Comparison of ENCODE assay signal across 9 cellular contexts in genomic region chr10:31146496-31147219, GRCh38.
DNase-seq lines count a peak whose midpoint lies in the region; ATAC-seq, FAIRE-seq and TF ChIP-seq lines count a peak whose summit lies in the region.
"Had no signal": no experiment of that assay in that cellular context is flagged by ENCODE, and none has a peak within 500 bp of the region (broad histone marks: within the 10 kb centered on the region; RNA-seq: fewer than 3 reads in every experiment).

No MANE protein-coding gene starts in this region.

- peak overlapping the region; percentile 57 for H3K4me2 ChIP-seq in astrocyte (ENCODE audit: low read length)

- peak overlapping the region; percentile 70 for H3K4me3 Mint-ChIP-seq in astrocyte (ENCODE audit: unreplicated experiment)

- peak overlapping the region; percentile 69 for H3K27ac ChIP-seq in astrocyte (ENCODE audit: low read depth, low read length)
- no peak overlapping the region for H3K27ac ChIP-seq in kidney (ENCODE audit: low read depth in 2 of 2, low read length in 2 of 2)
- H3K27ac ChIP-seq in uterus, result peak overlapping the region; percentile 42 to 46
- H3K27ac ChIP-seq: thyroid gland had no signal

- H3K27me3 Mint-ChIP-seq in astrocyte (ENCODE audit: low read depth, unreplicated experiment), result no peaks in the 10 kb centered on the region

- no peak overlapping the region for H3K4me3 ChIP-seq in astrocyte (ENCODE audit: insufficient read depth, low read depth, low read length)
- no peak overlapping the region for H3K4me3 ChIP-seq in kidney (ENCODE audit: low read length in 2 of 2)
- H3K4me3 ChIP-seq in uterus, result no peak overlapping the region
- H3K4me3 ChIP-seq: thyroid gland had no signal

- peaks cover 32% of the 10 kb centered on the region for H3K4me1 Mint-ChIP-seq in astrocyte (ENCODE audit: low read depth, unreplicated experiment)

- H3K9me3 ChIP-seq in astrocyte (ENCODE audit: insufficient read depth, low read depth, low read length), result no peaks in the 10 kb centered on the region
- no peaks in the 10 kb centered on the region for H3K9me3 ChIP-seq in kidney (ENCODE audit: control insufficient read depth in 1 of 2, low read length in 2 of 2)
- H3K9me3 ChIP-seq in uterus, result no peaks in the 10 kb centered on the region
- H3K9me3 ChIP-seq: thyroid gland had no signal

- H3K9ac ChIP-seq in astrocyte (ENCODE audit: low read length) (peak overlapping the region; percentile 15), kidney (ENCODE audit: low read length in 2 of 2) (no peak overlapping the region)

- H4K20me1 ChIP-seq in astrocyte (ENCODE audit: insufficient read depth, low read length), result no peaks in the 10 kb centered on the region

- peaks cover 35% of the 10 kb centered on the region for H3K4me1 ChIP-seq in astrocyte (ENCODE audit: insufficient read depth, low read length)
- H3K4me1 ChIP-seq in kidney (ENCODE audit: control insufficient read depth in 1 of 2, insufficient read depth in 1 of 2, low read depth in 1 of 2, low read length in 2 of 2), result peaks cover 0 to 8% of the 10 kb centered on the region in 2 donors
- no peaks in the 10 kb centered on the region for H3K4me1 ChIP-seq in uterus

- no peaks in the 10 kb centered on the region for H3K9me3 Mint-ChIP-seq in activated naive CD4-positive, alpha-beta T cell treated with anti-CD3 and anti-CD28 coated beads, Interleukin-2, amount 50 U/mL, for 72 hours
- H3K9me3 Mint-ChIP-seq in astrocyte (ENCODE audit: unreplicated experiment), result peaks cover 4% of the 10 kb centered on the region

- FAIRE-seq in astrocyte (lab: Jason Lieb, UNC) (no peak), kidney (lab: Jason Lieb, UNC) (no peak)

- TF ChIP-seq CTCF in astrocyte (IDR thresholded peaks at IDR 0.05; ENCODE audit: insufficient read depth, low read depth, low read length) (no peak), kidney (IDR thresholded peaks at IDR 0.05; ENCODE audit: borderline replicate concordance, extremely low read depth, insufficient read depth) (no peak), uterus (IDR thresholded peaks at IDR 0.05) (no peak)

- H3K36me3 ChIP-seq in astrocyte (ENCODE audit: insufficient read depth, low read length) (no peaks in the 10 kb centered on the region), kidney (ENCODE audit: control insufficient read depth in 1 of 2, insufficient read depth in 2 of 2, low read length in 2 of 2) (no peaks in the 10 kb centered on the region), uterus (no peaks in the 10 kb centered on the region)
- H3K36me3 ChIP-seq: thyroid gland had no signal

- DNase-seq in activated naive CD4-positive, alpha-beta T cell treated with anti-CD3 and anti-CD28 coated beads, Interleukin-2, amount 50 U/mL, for 72 hours (ENCODE audit: low spot score in 2 of 2), result no peak
- DNase-seq in activated naive CD4-positive, alpha-beta T cell (lab: John Stamatoyannopoulos, UW), result no peak
- DNase-seq in astrocyte (ENCODE audit: low read depth), result peak; percentile 86
- peak; percentile 71 for DNase-seq in kidney
- peak; percentile 41 to 62 for DNase-seq in uterus
- no peak for DNase-seq in dedifferentiated amniotic fluid mesenchymal stem cell (ENCODE audit: extremely low spot score)
- no peak for DNase-seq in NCI-H748 (lab: John Stamatoyannopoulos, UW; ENCODE audit: unreplicated experiment)
- DNase-seq in NCI-H1105 (lab: John Stamatoyannopoulos, UW), result no peak
- DNase-seq: thyroid gland had no signal

- TF ChIP-seq POLR2A in uterus (IDR thresholded peaks at IDR 0.05), result no peak

- peak overlapping the region; percentile 62 to 84 for H3K27ac Mint-ChIP-seq in activated naive CD4-positive, alpha-beta T cell treated with anti-CD3 and anti-CD28 coated beads, Interleukin-2, amount 50 U/mL, for 72 hours
- peak overlapping the region; percentile 89 for H3K27ac Mint-ChIP-seq in astrocyte (ENCODE audit: unreplicated experiment)

- ATAC-seq in activated naive CD4-positive, alpha-beta T cell treated with anti-CD3 and anti-CD28 coated beads, Interleukin-2, amount 50 U/mL, for 72 hours, result peak; percentile 75 to 76

- H3K36me3 Mint-ChIP-seq in activated naive CD4-positive, alpha-beta T cell treated with anti-CD3 and anti-CD28 coated beads, Interleukin-2, amount 50 U/mL, for 72 hours, result no peaks in the 10 kb centered on the region
- no peaks in the 10 kb centered on the region for H3K36me3 Mint-ChIP-seq in astrocyte (ENCODE audit: low read depth, unreplicated experiment)

- intact Hi-C loops in kidney (cut with DNase I) (no loop called here), uterus (cut with DNase I; ENCODE audit: low total_unique reads) (no loop called here)

- H3K27me3 ChIP-seq in astrocyte (ENCODE audit: insufficient read depth, low read length), result no peaks in the 10 kb centered on the region
- no peaks in the 10 kb centered on the region for H3K27me3 ChIP-seq in uterus
- H3K27me3 ChIP-seq: thyroid gland had no signal

- no peaks in the 10 kb centered on the region for H3K79me2 ChIP-seq in astrocyte (ENCODE audit: insufficient read depth, low read length)

- H2AFZ ChIP-seq in astrocyte (ENCODE audit: low read depth, low read length), result peak overlapping the region; percentile 44

Comparison
In these comparisons a context has a peak if more than half of its experiments do, and no peak if none do; other contexts are left out.
1. DNase-seq: peak in astrocyte (single experiment), kidney (single experiment) and uterus (2 of 2); none in activated naive CD4-positive, alpha-beta T cell treated with anti-CD3 and anti-CD28 coated beads, Interleukin-2, amount 50 U/mL, for 72 hours (0 of 2), activated naive CD4-positive, alpha-beta T cell (0 of 4), dedifferentiated amniotic fluid mesenchymal stem cell (single experiment), NCI-H748 (single experiment) and NCI-H1105 (single experiment).
2. H3K27ac ChIP-seq: peak in astrocyte (single experiment) and uterus (2 of 2); none in kidney (0 of 2).